ENCODE assay signal across 8 cellular contexts in genomic region chr21:36260030-36260787, GRCh38. TPM values are rescaled to one million over a fixed set of nuclear protein-coding genes. Genes with fewer than 3 reads are reported as not detected.
A peak's percentile ranks its signal among the peaks of the same experiment; 100 is the strongest.
DNase-seq lines count a peak whose midpoint lies in the region; ATAC-seq and TF ChIP-seq lines count a peak whose summit lies in the region.

No MANE protein-coding gene starts in this region.

- H3K4me3 Mint-ChIP-seq in IgD-negative memory B cell = peak overlapping the region; percentile 47 to 86 (median 83)

- peaks cover 1% of the 10 kb centered on the region for H3K27me3 Mint-ChIP-seq in IgD-negative memory B cell

- peak overlapping the region; percentile 60 for H3K9ac ChIP-seq in rectal smooth muscle tissue (ENCODE audit: low read length)

- H3K27me3 ChIP-seq in left ventricle myocardium inferior (ENCODE audit: low read depth) (no peaks in the 10 kb centered on the region), rectal smooth muscle tissue (ENCODE audit: control insufficient read depth, insufficient read depth, low read length) (no peaks in the 10 kb centered on the region)

- H3K36me3 Mint-ChIP-seq in IgD-negative memory B cell = peaks cover 23% of the 10 kb centered on the region

- H3K9me3 Mint-ChIP-seq in IgD-negative memory B cell = no peaks in the 10 kb centered on the region

- H3K27ac Mint-ChIP-seq in IgD-negative memory B cell = peak overlapping the region; percentile 72 to 89 (median 84)

- intact Hi-C loops in left ventricle myocardium inferior (cut with micrococcal nuclease) = no loop called here

- H3K4me1 ChIP-seq in left ventricle myocardium inferior (peaks cover 4% of the 10 kb centered on the region), rectal smooth muscle tissue (ENCODE audit: control insufficient read depth, insufficient read depth, low read length) (no peaks in the 10 kb centered on the region)

- peaks cover 46% of the 10 kb centered on the region for H3K36me3 ChIP-seq in left ventricle myocardium inferior
- H3K36me3 ChIP-seq in rectal smooth muscle tissue (ENCODE audit: control insufficient read depth, insufficient read depth, low read length) = peaks cover 9% of the 10 kb centered on the region

- DNase-seq in NCI-H2171 treated with DMSO at 0.1 percent for 48 hours (lab: John Stamatoyannopoulos, UW) (peak; percentile 36), NCI-H2171 (lab: John Stamatoyannopoulos, UW) (no peak), RPMI8226 (peak; percentile 79), left ventricle myocardium inferior (no peak)

- H3K4me3 ChIP-seq in left ventricle myocardium inferior (peak overlapping the region; percentile 61), rectal smooth muscle tissue (ENCODE audit: low read length) (peak overlapping the region; percentile 80)

- no peak for ATAC-seq in HG03520 (IDR thresholded peaks at IDR 0.05; ENCODE audit: unreplicated experiment)

- no peaks in the 10 kb centered on the region for H3K9me3 ChIP-seq in left ventricle myocardium inferior (replicated peaks)

- H3K27ac ChIP-seq in angular gyrus (ENCODE audit: low read depth, low read length) (peak overlapping the region; percentile 64), left ventricle myocardium inferior (replicated peaks) (peak overlapping the region; percentile 78), rectal smooth muscle tissue (ENCODE audit: low read depth, low read length) (peak overlapping the region; percentile 85)

- peak; percentile 85 for TF ChIP-seq CTCF in left ventricle myocardium inferior (IDR thresholded peaks at IDR 0.05; ENCODE audit: borderline replicate concordance)

- peaks cover 45 to 58% (median 47%) of the 10 kb centered on the region in 3 donors for H3K4me1 Mint-ChIP-seq in IgD-negative memory B cell

RNA-seq across cellular contexts. Expression of gene MORC3, which starts 59.8 kb away (rescaled TPM):
- 41.7 TPM for polyA plus RNA-seq in IgD-negative memory B cell
- 19.4 TPM for total RNA-seq in left ventricle myocardium inferior

Comparison
In these comparisons a context has a peak if more than half of its experiments do, and no peak if none do; other contexts are left out.
1. DNase-seq: peak in NCI-H2171 treated with DMSO at 0.1 percent for 48 hours (single experiment) and RPMI8226 (single experiment); none in NCI-H2171 (single experiment) and left ventricle myocardium inferior (single experiment).
2. Peak in every context shown above with its lines, with median percentiles within 50 percentile points of each other: H3K27ac ChIP-seq.